ENCODE assay signal across 8 cellular contexts in genomic region chr19:18328340-18329034, GRCh38. TPM values are rescaled to one million over a fixed set of nuclear protein-coding genes. Genes with fewer than 3 reads are reported as not detected.
DNase-seq lines count a peak whose midpoint lies in the region; ATAC-seq and TF ChIP-seq lines count a peak whose summit lies in the region.

No MANE protein-coding gene starts in this region.

- DNase-seq in GDM1 (lab: John Stamatoyannopoulos, UW) (peak; percentile 91), HEK293T (ENCODE audit: extremely low spot score) (peak; percentile 93), MV-4-11 (lab: John Stamatoyannopoulos, UW) (peak; percentile 99), SJSA1 (ENCODE audit: low read depth in 1 of 2, low spot score in 2 of 2) (peak; percentile 93 to 94), glomerular endothelial cell (ENCODE audit: extremely low read depth, low read depth, low spot score) (peak; percentile 90), omental fat pad (ENCODE audit: low spot score) (peak; percentile 85), thoracic aorta (ENCODE audit: low spot score) (peak; percentile 95)

- H3K4me1 ChIP-seq in SJSA1 (replicated peaks) (peaks cover 8% of the 10 kb centered on the region), thoracic aorta (ENCODE audit: control insufficient read depth in 1 of 2, low read depth in 2 of 2) (peaks cover 6 to 20% of the 10 kb centered on the region in 2 donors)

- H3K9me3 Mint-ChIP-seq in activated naive CD4-positive, alpha-beta T cell treated with anti-CD3 and anti-CD28 coated beads, Interleukin-2, amount 50 U/mL, for 24 hours, result no peaks in the 10 kb centered on the region

- no peak overlapping the region for H3K27ac ChIP-seq in SJSA1
- peak overlapping the region; percentile 36 to 39 for H3K27ac ChIP-seq in thoracic aorta

- H3K4me1 Mint-ChIP-seq in activated naive CD4-positive, alpha-beta T cell treated with anti-CD3 and anti-CD28 coated beads, Interleukin-2, amount 50 U/mL, for 24 hours, result peaks cover 23% of the 10 kb centered on the region

- H3K27me3 Mint-ChIP-seq in activated naive CD4-positive, alpha-beta T cell treated with anti-CD3 and anti-CD28 coated beads, Interleukin-2, amount 50 U/mL, for 24 hours, result no peaks in the 10 kb centered on the region

- H3K4me3 ChIP-seq in SJSA1 (no peak overlapping the region), thoracic aorta (peak overlapping the region; percentile 51)

- H3K36me3 ChIP-seq in SJSA1, result no peaks in the 10 kb centered on the region
- no peaks in the 10 kb centered on the region for H3K36me3 ChIP-seq in thoracic aorta

- POLR2A ChIA-PET in HEK293T (lab: Yijun Ruan, JAX), result interaction anchor here (0.5 to 21.8 kb wide), 11 partner anchors 12 to 469 kb away, joined by 3 to 491 read pairs (median 4); partner anchors contain the start of genes IQCN, JUND and PGPEP1

- H3K36me3 Mint-ChIP-seq in activated naive CD4-positive, alpha-beta T cell treated with anti-CD3 and anti-CD28 coated beads, Interleukin-2, amount 50 U/mL, for 24 hours, result no peaks in the 10 kb centered on the region

- TF ChIP-seq CTCF in omental fat pad (IDR thresholded peaks at IDR 0.05) (peak in 2 of 3 donors; percentile 90 to 95), thoracic aorta (IDR thresholded peaks at IDR 0.05) (peak; percentile 97)

- peak overlapping the region; percentile 69 for H3K4me3 Mint-ChIP-seq in activated naive CD4-positive, alpha-beta T cell treated with anti-CD3 and anti-CD28 coated beads, Interleukin-2, amount 50 U/mL, for 24 hours

- ATAC-seq in omental fat pad (ENCODE audit: low FRiP score) (peak; percentile 99), thoracic aorta (ENCODE audit: insufficient number of reproducible peaks, low FRiP score, low read depth) (peak; percentile 98)

- no peaks in the 10 kb centered on the region for H3K9me3 ChIP-seq in SJSA1 (replicated peaks)
- no peaks in the 10 kb centered on the region for H3K9me3 ChIP-seq in thoracic aorta

- CTCF ChIA-PET in HEK293T (lab: Yijun Ruan, JAX), result interaction anchor here (0.6 to 3.8 kb wide), 23 partner anchors 8 to 406 kb away, joined by 3 to 77 read pairs (median 4); partner anchors contain the start of genes GDF15, IQCN, JUND and LRRC25

- H3K27me3 ChIP-seq in SJSA1 (replicated peaks) (no peaks in the 10 kb centered on the region), thoracic aorta (replicated peaks; ENCODE audit: insufficient read depth) (no peaks in the 10 kb centered on the region)

- H3K27ac Mint-ChIP-seq in activated naive CD4-positive, alpha-beta T cell treated with anti-CD3 and anti-CD28 coated beads, Interleukin-2, amount 50 U/mL, for 24 hours, result peak overlapping the region; percentile 26

TF ChIP-seq in HEK293T, 16 proteins besides CTCF, POLR2A, EP300 and RAD21:
- TF ChIP-seq ARNT (IDR thresholded peaks at IDR 0.05) (no peak), L3MBTL2 (conservative IDR thresholded peaks at IDR 0.05) (peak; percentile 68), ZNF384 (IDR thresholded peaks at IDR 0.05) (peak; percentile 34; the same call in 1 of the 2 replicates), HDGF (IDR thresholded peaks at IDR 0.05; ENCODE audit: borderline replicate concordance) (0 out of 2 replicates have a peak, but pooled peaks have one; percentile 46), PKNOX1 (IDR thresholded peaks at IDR 0.05) (no peak), NFRKB (IDR thresholded peaks at IDR 0.05) (no peak), BHLHE40 (IDR thresholded peaks at IDR 0.05; ENCODE audit: borderline replicate concordance) (no peak), CTBP1 (IDR thresholded peaks at IDR 0.05; ENCODE audit: borderline replicate concordance) (no peak), SP1 (IDR thresholded peaks at IDR 0.05) (no peak), FOXA1 (IDR thresholded peaks at IDR 0.05) (no peak), FOXK2 (IDR thresholded peaks at IDR 0.05) (no peak)

RNA-seq across cellular contexts. Expression of gene LSM4, which starts 5.6 kb away (rescaled TPM):
- 395 and 478 TPM in 2 replicates for total RNA-seq in SJSA1 (2014; rRNA removed; shearing (Covaris generic))
- total RNA-seq in glomerular endothelial cell (201 and 204 TPM in 2 replicates), omental fat pad (100 to 1,000 TPM in 1 of 4 donors, 10 to 100 TPM in 3; 58.6 to 140 (median 93.1) TPM), thoracic aorta (10 to 100 TPM; 74.8 to 90.2 TPM)

RNA-seq across cellular contexts. Expression of gene PGPEP1, which starts 11.9 kb away (rescaled TPM):
- total RNA-seq in SJSA1 (2014; rRNA removed; shearing (Covaris generic)), result 5.7 and 9.0 TPM in 2 replicates
- total RNA-seq in glomerular endothelial cell (18.6 and 26.5 TPM in 2 replicates), omental fat pad (10 to 100 TPM; 15.6 to 25.2 (median 18.0) TPM), thoracic aorta (10 to 100 TPM; 23.7 TPM)

RNA-seq across cellular contexts. Expression of gene JUND, which starts 47.1 kb away (rescaled TPM):
- total RNA-seq in SJSA1 (2014; rRNA removed; shearing (Covaris generic)), result 17.2 and 69.6 TPM in 2 replicates
- total RNA-seq in glomerular endothelial cell, result 212 and 428 TPM in 2 replicates
- total RNA-seq in omental fat pad, result 100 to 1,000 TPM; 398 to 859 (median 623) TPM
- 100 to 1,000 TPM; 643 to 922 TPM for total RNA-seq in thoracic aorta

RNA-seq across cellular contexts. Expression of gene IQCN, which starts 54.2 kb away (rescaled TPM):
- total RNA-seq in SJSA1 (2014; rRNA removed; shearing (Covaris generic)), result 0.13 and 0.22 TPM in 2 replicates
- total RNA-seq in glomerular endothelial cell (0.92 and 2.4 TPM in 2 replicates), omental fat pad (10 to 100 TPM in 2 of 4 donors, 1 to 10 TPM in 2; 1.7 to 15.9 (median 7.4) TPM), thoracic aorta (10 to 100 TPM in 1 of 2 donors, 1 to 10 TPM in 1; 8.7 to 29.2 TPM)

RNA-seq across cellular contexts. Expression of gene GDF15, which starts 57.5 kb away (rescaled TPM):
- 12.4 and 21.9 TPM in 2 replicates for total RNA-seq in SJSA1 (2014; rRNA removed; shearing (Covaris generic))
- total RNA-seq in glomerular endothelial cell (429 and 528 TPM in 2 replicates), omental fat pad (1 to 10 TPM; 1.9 to 4.6 (median 3.0) TPM), thoracic aorta (10 to 100 TPM in 1 of 2 donors, 1 to 10 TPM in 1; 2.3 to 25.5 TPM)
